Comparison of ENCODE assay signal across 1 cellular context in genomic region chr11:78417888-78418583, GRCh38.
A peak's percentile ranks its signal among the peaks of the same experiment; 100 is the strongest.
TF ChIP-seq lines count a peak whose summit lies in the region.

No MANE protein-coding gene starts in this region.

TF ChIP-seq in HepG2, 621 proteins besides CTCF, POLR2A, EP300 and RAD21 (continued from another document and continues in another):
- TF ChIP-seq ZNF558 (CRISPR knock-in tag; IDR thresholded peaks at IDR 0.05; ENCODE audit: borderline replicate concordance) = no peak
- no peak for TF ChIP-seq REXO4 (CRISPR knock-in tag; IDR thresholded peaks at IDR 0.05; ENCODE audit: borderline replicate concordance)
- TF ChIP-seq ATF4 (CRISPR knock-in tag; IDR thresholded peaks at IDR 0.05) = no peak
- no peak for TF ChIP-seq HIC2 (CRISPR knock-in tag; IDR thresholded peaks at IDR 0.05; ENCODE audit: low read depth)
- TF ChIP-seq ZNF709 (CRISPR knock-in tag; IDR thresholded peaks at IDR 0.05) = peak; percentile 76; the same call in 1 of the 2 replicates
- TF ChIP-seq ZNF816 (CRISPR knock-in tag; IDR thresholded peaks at IDR 0.05; ENCODE audit: borderline replicate concordance) = no peak
- TF ChIP-seq ZNF574 (CRISPR knock-in tag; IDR thresholded peaks at IDR 0.05) = peak; percentile 52
- TF ChIP-seq CREM (IDR thresholded peaks at IDR 0.05) = no peak
- no peak for TF ChIP-seq CREM (CRISPR knock-in tag; IDR thresholded peaks at IDR 0.05)
- TF ChIP-seq ZBTB33 (CRISPR knock-in tag; IDR thresholded peaks at IDR 0.05) = peak; percentile 14; the same call in 1 of the 2 replicates
- no peak for TF ChIP-seq TOE1 (CRISPR knock-in tag; IDR thresholded peaks at IDR 0.05)
- TF ChIP-seq ATAD3A (CRISPR knock-in tag; IDR thresholded peaks at IDR 0.05) = no peak
- no peak for TF ChIP-seq ZNF652 (CRISPR knock-in tag; IDR thresholded peaks at IDR 0.05; ENCODE audit: borderline replicate concordance, low read depth)
- no peak for TF ChIP-seq NFKBIZ (CRISPR knock-in tag; IDR thresholded peaks at IDR 0.05)
- TF ChIP-seq PHF8 (CRISPR knock-in tag; IDR thresholded peaks at IDR 0.05) = peak; percentile 61
- TF ChIP-seq ZNF101 (CRISPR knock-in tag; IDR thresholded peaks at IDR 0.05; ENCODE audit: borderline replicate concordance, low read depth) = no peak
- no peak for TF ChIP-seq ZBTB38 (CRISPR knock-in tag; IDR thresholded peaks at IDR 0.05)
- no peak for TF ChIP-seq ZNF713 (CRISPR knock-in tag; IDR thresholded peaks at IDR 0.05)
- TF ChIP-seq KAT8 (CRISPR knock-in tag; IDR thresholded peaks at IDR 0.05) = 0 out of 2 replicates have a peak, but pooled peaks have one; percentile 23
- TF ChIP-seq ZNF550 (CRISPR knock-in tag; IDR thresholded peaks at IDR 0.05; ENCODE audit: borderline replicate concordance) = no peak
- no peak for TF ChIP-seq SRSF1 (optimal IDR thresholded peaks at IDR 0.05; ENCODE audit: low read depth, low read length)
- TF ChIP-seq MEF2D (CRISPR knock-in tag; IDR thresholded peaks at IDR 0.05) = no peak
- no peak for TF ChIP-seq ZFP37 (CRISPR knock-in tag; IDR thresholded peaks at IDR 0.05; ENCODE audit: borderline replicate concordance)
- no peak for TF ChIP-seq EZH2 (conservative IDR thresholded peaks at IDR 0.05; ENCODE audit: low read depth, low read length)
- peak; percentile 30; the same call in 1 of the 2 replicates for TF ChIP-seq ZSCAN20 (CRISPR knock-in tag; IDR thresholded peaks at IDR 0.05; ENCODE audit: borderline replicate concordance)
- no peak for TF ChIP-seq RORA (CRISPR knock-in tag; IDR thresholded peaks at IDR 0.05)
- no peak for TF ChIP-seq ZNF253 (CRISPR knock-in tag; IDR thresholded peaks at IDR 0.05; ENCODE audit: borderline replicate concordance)
- TF ChIP-seq ZHX2 (IDR thresholded peaks at IDR 0.05; ENCODE audit: low read depth) = no peak
- TF ChIP-seq ZHX2 (CRISPR knock-in tag; IDR thresholded peaks at IDR 0.05; ENCODE audit: borderline replicate concordance) = no peak
- no peak for TF ChIP-seq DNMT3B (CRISPR knock-in tag; conservative IDR thresholded peaks at IDR 0.05)
- TF ChIP-seq SMAD3 (CRISPR knock-in tag; IDR thresholded peaks at IDR 0.05) = no peak
- TF ChIP-seq PLSCR1 (CRISPR knock-in tag; IDR thresholded peaks at IDR 0.05; ENCODE audit: borderline replicate concordance) = no peak
- TF ChIP-seq SNAI1 (CRISPR knock-in tag; IDR thresholded peaks at IDR 0.05; ENCODE audit: borderline replicate concordance) = no peak
- no peak for TF ChIP-seq ZNF660 (CRISPR knock-in tag; IDR thresholded peaks at IDR 0.05; ENCODE audit: borderline replicate concordance, low read depth)
- no peak for TF ChIP-seq NFE2 (CRISPR knock-in tag; IDR thresholded peaks at IDR 0.05)
- TF ChIP-seq AFF4 (CRISPR knock-in tag; IDR thresholded peaks at IDR 0.05) = no peak
- TF ChIP-seq ARNTL (CRISPR knock-in tag; IDR thresholded peaks at IDR 0.05) = 0 out of 2 replicates have a peak, but pooled peaks have one; percentile 45
- TF ChIP-seq GMEB1 (CRISPR knock-in tag; IDR thresholded peaks at IDR 0.05; ENCODE audit: borderline replicate concordance) = peak; percentile 52; the same call in 1 of the 2 replicates
- TF ChIP-seq ZFP82 (CRISPR knock-in tag; IDR thresholded peaks at IDR 0.05; ENCODE audit: borderline replicate concordance) = no peak; the same call in 1 of the 2 replicates
- no peak for TF ChIP-seq ZNF30 (CRISPR knock-in tag; IDR thresholded peaks at IDR 0.05)
- TF ChIP-seq EHMT2 (IDR thresholded peaks at IDR 0.05; ENCODE audit: borderline replicate concordance, low read depth, low read length) = no peak
- 0 out of 2 replicates have a peak, but pooled peaks have one; percentile 49 for TF ChIP-seq KLF6 (CRISPR knock-in tag; IDR thresholded peaks at IDR 0.05)
- no peak for TF ChIP-seq ZNF367 (CRISPR knock-in tag; IDR thresholded peaks at IDR 0.05; ENCODE audit: borderline replicate concordance)
